ENCODE assay signal across 17 cellular contexts in genomic region chr2:97068074-97068473, GRCh38. TPM values are rescaled to one million over a fixed set of nuclear protein-coding genes. Genes with fewer than 3 reads are reported as not detected.
A peak's percentile ranks its signal among the peaks of the same experiment; 100 is the strongest.
DNase-seq lines count a peak whose midpoint lies in the region; ATAC-seq and TF ChIP-seq lines count a peak whose summit lies in the region.
"Had no signal": no experiment of that assay in that cellular context is flagged by ENCODE, and none has a peak within 500 bp of the region (broad histone marks: within the 10 kb centered on the region; RNA-seq: fewer than 3 reads in every experiment).

No MANE protein-coding gene starts in this region.

- peak overlapping the region; percentile 59 for H3K27ac Mint-ChIP-seq in glutamatergic neuron (ENCODE audit: unreplicated experiment)
- H3K27ac Mint-ChIP-seq in activated CD8-positive, alpha-beta T cell treated with anti-CD3 and anti-CD28 coated beads, Interleukin-2, amount 10 ng/mL, durations not matched to agents 7 days and 5 days = no peak overlapping the region
- H3K27ac Mint-ChIP-seq: CD4-positive, alpha-beta T cell; GM23338 had no signal

- CTCF ChIA-PET in activated CD8-positive, alpha-beta T cell treated with anti-CD3 and anti-CD28 coated beads, Interleukin-2, amount 10 ng/mL, durations not matched to agents 7 days and 5 days (lab: Charles Lee) = no interaction called here

- peak overlapping the region; percentile 33 for H2AFZ ChIP-seq in parathyroid adenoma
- H2AFZ ChIP-seq: GM23338 had no signal

- H3K79me2 ChIP-seq in parathyroid adenoma = no peaks in the 10 kb centered on the region

- H3K36me3 ChIP-seq in parathyroid adenoma (ENCODE audit: control insufficient read depth, insufficient read depth, low read length) (no peaks in the 10 kb centered on the region), aorta (ENCODE audit: control insufficient read depth in 1 of 2, insufficient read depth in 2 of 2, low read length in 1 of 2) (no peaks in the 10 kb centered on the region), colonic mucosa (no peaks in the 10 kb centered on the region)
- H3K36me3 ChIP-seq: BLaER1 treated with 17β-estradiol and CSF1 and Interleukin-3, amounts not matched to agents 10 nM and 100 nM had no signal

- H3K27me3 ChIP-seq in parathyroid adenoma (ENCODE audit: control insufficient read depth, insufficient read depth, low read length) = no peaks in the 10 kb centered on the region
- H3K27me3 ChIP-seq in aorta (ENCODE audit: control insufficient read depth in 1 of 2, insufficient read depth in 2 of 2, low read length in 1 of 2) = peaks cover 0 to 5% of the 10 kb centered on the region in 2 donors
- no peaks in the 10 kb centered on the region for H3K27me3 ChIP-seq in colonic mucosa
- H3K27me3 ChIP-seq: BLaER1 treated with 17β-estradiol and CSF1 and Interleukin-3, amounts not matched to agents 10 nM and 100 nM had no signal

- H3K9me3 Mint-ChIP-seq in glutamatergic neuron (ENCODE audit: unreplicated experiment) = peaks cover 5% of the 10 kb centered on the region
- no peaks in the 10 kb centered on the region for H3K9me3 Mint-ChIP-seq in activated CD8-positive, alpha-beta T cell treated with anti-CD3 and anti-CD28 coated beads, Interleukin-2, amount 10 ng/mL, durations not matched to agents 7 days and 5 days (ENCODE audit: insufficient read depth)
- H3K9me3 Mint-ChIP-seq: CD4-positive, alpha-beta T cell had no signal

- peak; percentile 28 for ATAC-seq in Right ventricle myocardium inferior
- no peak for ATAC-seq in Right ventricle myocardium superior (ENCODE audit: poor library complexity)
- peak; percentile 71 for ATAC-seq in aorta (ENCODE audit: low FRiP score)
- ATAC-seq in activated CD8-positive, alpha-beta T cell treated with anti-CD3 and anti-CD28 coated beads, Interleukin-2, amount 10 ng/mL, durations not matched to agents 7 days and 5 days = no peak
- ATAC-seq: GM23338 had no signal

- DNase-seq in Right ventricle myocardium inferior (ENCODE audit: missing footprints) (no peak), Right ventricle myocardium superior (no peak), glutamatergic neuron (no peak), aorta (no peak), colonic mucosa (no peak), coronary artery (ENCODE audit: low spot score) (no peak)
- no peak for DNase-seq in activated CD8-positive, alpha-beta T cell treated with anti-CD3 and anti-CD28 coated beads, Interleukin-2, amount 10 ng/mL, durations not matched to agents 7 days and 5 days
- DNase-seq: AML-193; Calu3; CD4-positive, alpha-beta T cell; DMS153; DMS79 treated with DMSO at 0.1 percent for 48 hours; EL; H7 had no signal

- H3K4me2 ChIP-seq in parathyroid adenoma (ENCODE audit: low read length) = no peak overlapping the region
- H3K4me2 ChIP-seq: GM23338 had no signal

- H3K9ac ChIP-seq in parathyroid adenoma (no peak overlapping the region), colonic mucosa (ENCODE audit: low read depth in 2 of 2, low read length in 2 of 2) (no peak overlapping the region)
- H3K9ac ChIP-seq: BLaER1 treated with 17β-estradiol and CSF1 and Interleukin-3, amounts not matched to agents 10 nM and 100 nM had no signal

- H3K4me3 ChIP-seq in parathyroid adenoma (ENCODE audit: low read depth, low read length) = no peak overlapping the region
- H3K4me3 ChIP-seq in aorta (ENCODE audit: low read length in 2 of 2) = no peak overlapping the region
- no peak overlapping the region for H3K4me3 ChIP-seq in colonic mucosa
- no peak overlapping the region for H3K4me3 ChIP-seq in coronary artery
- H3K4me3 ChIP-seq: BLaER1 treated with 17β-estradiol and CSF1 and Interleukin-3, amounts not matched to agents 10 nM and 100 nM; GM23338 had no signal

- H3K27me3 Mint-ChIP-seq in glutamatergic neuron (ENCODE audit: unreplicated experiment) = no peaks in the 10 kb centered on the region
- H3K27me3 Mint-ChIP-seq in activated CD8-positive, alpha-beta T cell treated with anti-CD3 and anti-CD28 coated beads, Interleukin-2, amount 10 ng/mL, durations not matched to agents 7 days and 5 days (ENCODE audit: low read depth) = peaks cover 29% of the 10 kb centered on the region

- no peak overlapping the region for H3K4me3 Mint-ChIP-seq in glutamatergic neuron (ENCODE audit: unreplicated experiment)
- no peak overlapping the region for H3K4me3 Mint-ChIP-seq in activated CD8-positive, alpha-beta T cell treated with anti-CD3 and anti-CD28 coated beads, Interleukin-2, amount 10 ng/mL, durations not matched to agents 7 days and 5 days
- H3K4me3 Mint-ChIP-seq: CD4-positive, alpha-beta T cell; GM23338 had no signal

- no peak overlapping the region for H3K27ac ChIP-seq in parathyroid adenoma
- H3K27ac ChIP-seq in aorta (ENCODE audit: low read depth in 1 of 2, low read length in 2 of 2) = no peak overlapping the region
- no peak overlapping the region for H3K27ac ChIP-seq in colonic mucosa
- H3K27ac ChIP-seq in coronary artery = no peak overlapping the region
- H3K27ac ChIP-seq: BLaER1 treated with 17β-estradiol and CSF1 and Interleukin-3, amounts not matched to agents 10 nM and 100 nM had no signal

- TF ChIP-seq CTCF in glutamatergic neuron (IDR thresholded peaks at IDR 0.05; ENCODE audit: partially characterized antibody, unreplicated experiment) = no peak
- TF ChIP-seq CTCF in parathyroid adenoma (IDR thresholded peaks at IDR 0.05) = no peak
- no peak for TF ChIP-seq CTCF in colonic mucosa (IDR thresholded peaks at IDR 0.05)
- no peak for TF ChIP-seq CTCF in coronary artery (IDR thresholded peaks at IDR 0.05)

- peaks cover 2% of the 10 kb centered on the region for H3K4me1 Mint-ChIP-seq in glutamatergic neuron (ENCODE audit: low read depth, unreplicated experiment)
- no peaks in the 10 kb centered on the region for H3K4me1 Mint-ChIP-seq in activated CD8-positive, alpha-beta T cell treated with anti-CD3 and anti-CD28 coated beads, Interleukin-2, amount 10 ng/mL, durations not matched to agents 7 days and 5 days (ENCODE audit: low read depth)

- H3K4me1 ChIP-seq in parathyroid adenoma = no peaks in the 10 kb centered on the region
- H3K4me1 ChIP-seq in aorta (ENCODE audit: control insufficient read depth in 1 of 2, insufficient read depth in 2 of 2, low read length in 2 of 2) = no peaks in the 10 kb centered on the region
- H3K4me1 ChIP-seq in colonic mucosa = no peaks in the 10 kb centered on the region

- H3K9me3 ChIP-seq in parathyroid adenoma (ENCODE audit: control insufficient read depth, low read length) (no peaks in the 10 kb centered on the region), aorta (ENCODE audit: control insufficient read depth, low read length) (peaks cover 9% of the 10 kb centered on the region), colonic mucosa (no peaks in the 10 kb centered on the region)

- intact Hi-C loops in Right ventricle myocardium inferior (cut with DNase I) (no loop called here), Right ventricle myocardium superior (cut with DNase I) (no loop called here), aorta (cut with DNase I) (no loop called here), colonic mucosa (cut with DNase I) (no loop called here)

- H3K36me3 Mint-ChIP-seq in glutamatergic neuron (ENCODE audit: unreplicated experiment) = peaks cover 7% of the 10 kb centered on the region
- no peaks in the 10 kb centered on the region for H3K36me3 Mint-ChIP-seq in activated CD8-positive, alpha-beta T cell treated with anti-CD3 and anti-CD28 coated beads, Interleukin-2, amount 10 ng/mL, durations not matched to agents 7 days and 5 days (ENCODE audit: low read depth)

- 73 to 82% methylated on average over 1 of the region's 1 CpG for WGBS in aorta, 2 donors

- POLR2A ChIA-PET in activated CD8-positive, alpha-beta T cell treated with anti-CD3 and anti-CD28 coated beads, Interleukin-2, amount 10 ng/mL, durations not matched to agents 7 days and 5 days (lab: Charles Lee) = interaction anchor here (0.5 kb wide), 1 partner anchor 531 kb away, joined by 3 read pairs; no protein-coding TSS in a partner anchor

RNA-seq across cellular contexts. Expression of gene FAHD2B, which starts 26.6 kb away (rescaled TPM):
- 34.2 TPM for total RNA-seq in Right ventricle myocardium inferior
- 31.8 TPM for total RNA-seq in Right ventricle myocardium superior
- total RNA-seq in glutamatergic neuron (ENCODE audit: unreplicated experiment) = 21.2 TPM
- total RNA-seq in aorta = 10 to 100 TPM; 12.0 to 14.6 TPM
- 10 to 100 TPM; 13.1 to 20.0 TPM for polyA plus RNA-seq in aorta
- 1 to 10 TPM; 5.0 to 6.2 TPM for total RNA-seq in colonic mucosa
- 10 to 100 TPM; 29.8 to 32.0 TPM for total RNA-seq in activated CD8-positive, alpha-beta T cell treated with anti-CD3 and anti-CD28 coated beads, Interleukin-2, amount 10 ng/mL, durations not matched to agents 7 days and 5 days

RNA-seq across cellular contexts. Expression of gene ANKRD36, which starts 44.9 kb away (rescaled TPM):
- total RNA-seq in Right ventricle myocardium inferior = 5.6 TPM
- total RNA-seq in Right ventricle myocardium superior = 5.3 TPM
- total RNA-seq in glutamatergic neuron (ENCODE audit: unreplicated experiment) = 51.1 TPM
- 10 to 100 TPM; 37.2 to 62.6 TPM for total RNA-seq in aorta
- polyA plus RNA-seq in aorta = 1 to 10 TPM; 1.8 to 8.4 TPM
- total RNA-seq in colonic mucosa = 10 to 100 TPM; 16.6 to 22.1 TPM
- 10 to 100 TPM; 60.5 to 63.3 TPM for total RNA-seq in activated CD8-positive, alpha-beta T cell treated with anti-CD3 and anti-CD28 coated beads, Interleukin-2, amount 10 ng/mL, durations not matched to agents 7 days and 5 days

Comparison
In these comparisons a context has a peak if more than half of its experiments do, and no peak if none do; other contexts are left out.
1. ATAC-seq: peak in Right ventricle myocardium inferior (single experiment) and aorta (single experiment); none in Right ventricle myocardium superior (single experiment) and activated CD8-positive, alpha-beta T cell treated with anti-CD3 and anti-CD28 coated beads, Interleukin-2, amount 10 ng/mL, durations not matched to agents 7 days and 5 days (single experiment).